ENCODE assay signal across 12 cellular contexts in the genomic region with DNA sequence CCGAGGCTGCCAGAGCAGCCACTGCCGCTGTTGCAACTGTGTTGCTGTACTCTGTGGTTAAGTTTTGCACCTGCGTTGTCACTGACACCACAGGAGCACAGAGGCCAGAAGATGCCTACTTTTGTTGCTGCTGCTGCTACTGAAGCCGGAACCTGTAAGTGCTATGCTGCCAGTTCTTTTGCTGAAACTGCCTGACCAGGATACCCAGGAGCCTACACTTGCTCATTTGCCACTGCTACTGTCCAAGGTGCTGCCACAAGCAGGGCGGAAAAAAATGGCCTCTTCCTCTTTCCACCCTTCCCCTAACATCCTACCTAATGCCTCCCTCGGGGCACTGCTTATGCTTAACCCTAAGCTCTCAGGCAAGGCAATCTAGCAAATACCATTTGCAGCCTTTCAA. TPM values are rescaled to one million over a fixed set of nuclear protein-coding genes. Genes with fewer than 3 reads are reported as not detected.
DNase-seq lines count a peak whose midpoint lies in the region; ATAC-seq and TF ChIP-seq lines count a peak whose summit lies in the region.
"Had no signal": no experiment of that assay in that cellular context is flagged by ENCODE, and none has a peak within 500 bp of the region (broad histone marks: within the 10 kb centered on the region; RNA-seq: fewer than 3 reads in every experiment).

No MANE protein-coding gene starts in this region.

- no peak overlapping the region for H3K4me3 ChIP-seq in hepatocyte
- H3K4me3 ChIP-seq: left ventricle myocardium inferior had no signal

- no peaks in the 10 kb centered on the region; the same call in 1 of the 2 replicates for H3K27me3 Mint-ChIP-seq in HFFc6 (ENCODE audit: insufficient read depth)
- H3K27me3 Mint-ChIP-seq in activated CD4-positive, alpha-beta memory T cell treated with anti-CD3 and anti-CD28 coated beads for 36 hours: peaks cover 4% of the 10 kb centered on the region
- H3K27me3 Mint-ChIP-seq in activated CD8-positive, alpha-beta T cell treated with anti-CD3 and anti-CD28 coated beads, Interleukin-2, amount 10 ng/mL, durations not matched to agents 7 days and 5 days (ENCODE audit: low read depth): no peaks in the 10 kb centered on the region

- WGBS in hepatocyte (ENCODE audit: low lambda C conversion rate, missing lambda C conversion rate): 54% methylated on average over 6 of the region's 6 CpGs

- H3K4me1 ChIP-seq in hepatocyte (ENCODE audit: insufficient read depth) (no peaks in the 10 kb centered on the region), foreskin keratinocyte (no peaks in the 10 kb centered on the region)
- H3K4me1 ChIP-seq: left ventricle myocardium inferior had no signal

- no peaks in the 10 kb centered on the region for H4K20me1 ChIP-seq in hepatocyte (ENCODE audit: insufficient read depth, poor library complexity, severe bottlenecking)

- no peak overlapping the region for H3K27ac Mint-ChIP-seq in HFFc6
- no peak overlapping the region for H3K27ac Mint-ChIP-seq in activated CD4-positive, alpha-beta memory T cell treated with anti-CD3 and anti-CD28 coated beads for 36 hours
- no peak overlapping the region for H3K27ac Mint-ChIP-seq in activated CD8-positive, alpha-beta T cell treated with anti-CD3 and anti-CD28 coated beads, Interleukin-2, amount 10 ng/mL, durations not matched to agents 7 days and 5 days
- H3K27ac Mint-ChIP-seq: activated naive CD4-positive, alpha-beta T cell treated with anti-CD3 and anti-CD28 coated beads, Interleukin-2, amount 50 U/mL, for 24 hours; CD4-positive, alpha-beta T cell had no signal

- peaks cover 4% of the 10 kb centered on the region; the same call in 1 of the 2 replicates for H3K9me3 Mint-ChIP-seq in HFFc6
- no peaks in the 10 kb centered on the region for H3K9me3 Mint-ChIP-seq in activated CD4-positive, alpha-beta memory T cell treated with anti-CD3 and anti-CD28 coated beads for 36 hours
- H3K9me3 Mint-ChIP-seq in activated CD8-positive, alpha-beta T cell treated with anti-CD3 and anti-CD28 coated beads, Interleukin-2, amount 10 ng/mL, durations not matched to agents 7 days and 5 days (ENCODE audit: insufficient read depth): no peaks in the 10 kb centered on the region
- H3K9me3 Mint-ChIP-seq: CD4-positive, alpha-beta T cell had no signal

- H3K27me3 ChIP-seq in hepatocyte: no peaks in the 10 kb centered on the region
- H3K27me3 ChIP-seq in foreskin keratinocyte: no peaks in the 10 kb centered on the region

- in situ Hi-C loops in ACHN (cut with HindIII; ENCODE audit: low pct_ligation_motif_present, low pct_unique_long_range_greater_than_20kb, low sequenced_read_pairs): no loop called here

- H3K4me2 ChIP-seq in hepatocyte: no peak overlapping the region

- intact Hi-C loops in activated CD4-positive, alpha-beta memory T cell treated with anti-CD3 and anti-CD28 coated beads for 36 hours (cut with micrococcal nuclease): no loop called here

- no peaks in the 10 kb centered on the region for H3K9me2 ChIP-seq in hepatocyte (replicated peaks; ENCODE audit: insufficient read depth)

- no peaks in the 10 kb centered on the region for H3K36me3 ChIP-seq in hepatocyte (replicated peaks; ENCODE audit: insufficient read depth, low read depth)
- H3K36me3 ChIP-seq: left ventricle myocardium inferior had no signal

- no peaks in the 10 kb centered on the region for H3K4me1 Mint-ChIP-seq in HFFc6 (ENCODE audit: low read depth)
- H3K4me1 Mint-ChIP-seq in activated CD4-positive, alpha-beta memory T cell treated with anti-CD3 and anti-CD28 coated beads for 36 hours (ENCODE audit: low read depth): no peaks in the 10 kb centered on the region
- H3K4me1 Mint-ChIP-seq in activated CD8-positive, alpha-beta T cell treated with anti-CD3 and anti-CD28 coated beads, Interleukin-2, amount 10 ng/mL, durations not matched to agents 7 days and 5 days (ENCODE audit: low read depth): no peaks in the 10 kb centered on the region
- H3K4me1 Mint-ChIP-seq: activated naive CD4-positive, alpha-beta T cell treated with anti-CD3 and anti-CD28 coated beads, Interleukin-2, amount 50 U/mL, for 24 hours had no signal

- H3K27ac ChIP-seq in hepatocyte (no peak overlapping the region), foreskin keratinocyte (no peak overlapping the region)
- H3K27ac ChIP-seq: left ventricle myocardium inferior had no signal

- POLR2A ChIA-PET in activated CD4-positive, alpha-beta memory T cell treated with anti-CD3 and anti-CD28 coated beads for 36 hours (lab: Charles Lee): no interaction called here
- POLR2A ChIA-PET in activated CD8-positive, alpha-beta T cell treated with anti-CD3 and anti-CD28 coated beads, Interleukin-2, amount 10 ng/mL, durations not matched to agents 7 days and 5 days (lab: Charles Lee): no interaction called here

- DNase-seq in ACHN: peak; percentile 6
- DNase-seq in HFFc6: peak; percentile 3
- peak; percentile 4 for DNase-seq in RPMI8226
- peak; percentile 34 for DNase-seq in hepatocyte (ENCODE audit: low spot score)
- no peak for DNase-seq in stimulated activated CD4-positive, alpha-beta T cell treated with anti-CD3 and anti-CD28 coated beads, Interleukin-4, amount 100 ng/mL, for 4 hours
- no peak for DNase-seq in activated CD4-positive, alpha-beta memory T cell treated with anti-CD3 and anti-CD28 coated beads for 36 hours
- no peak for DNase-seq in foreskin keratinocyte
- no peak for DNase-seq in activated CD8-positive, alpha-beta T cell treated with anti-CD3 and anti-CD28 coated beads, Interleukin-2, amount 10 ng/mL, durations not matched to agents 7 days and 5 days
- DNase-seq: CD4-positive, alpha-beta T cell; left ventricle myocardium inferior had no signal

- H3K36me3 Mint-ChIP-seq in HFFc6 (ENCODE audit: low read depth): no peaks in the 10 kb centered on the region
- no peaks in the 10 kb centered on the region for H3K36me3 Mint-ChIP-seq in activated CD4-positive, alpha-beta memory T cell treated with anti-CD3 and anti-CD28 coated beads for 36 hours
- no peaks in the 10 kb centered on the region for H3K36me3 Mint-ChIP-seq in activated CD8-positive, alpha-beta T cell treated with anti-CD3 and anti-CD28 coated beads, Interleukin-2, amount 10 ng/mL, durations not matched to agents 7 days and 5 days (ENCODE audit: low read depth)
- H3K36me3 Mint-ChIP-seq: activated naive CD4-positive, alpha-beta T cell treated with anti-CD3 and anti-CD28 coated beads, Interleukin-2, amount 50 U/mL, for 24 hours had no signal

- CTCF ChIA-PET in activated CD4-positive, alpha-beta memory T cell treated with anti-CD3 and anti-CD28 coated beads for 36 hours (lab: Charles Lee): no interaction called here
- CTCF ChIA-PET in activated CD8-positive, alpha-beta T cell treated with anti-CD3 and anti-CD28 coated beads, Interleukin-2, amount 10 ng/mL, durations not matched to agents 7 days and 5 days (lab: Charles Lee): no interaction called here

- no peak overlapping the region for H3K4me3 Mint-ChIP-seq in HFFc6
- no peak overlapping the region for H3K4me3 Mint-ChIP-seq in activated CD4-positive, alpha-beta memory T cell treated with anti-CD3 and anti-CD28 coated beads for 36 hours
- H3K4me3 Mint-ChIP-seq in activated CD8-positive, alpha-beta T cell treated with anti-CD3 and anti-CD28 coated beads, Interleukin-2, amount 10 ng/mL, durations not matched to agents 7 days and 5 days: no peak overlapping the region
- H3K4me3 Mint-ChIP-seq: activated naive CD4-positive, alpha-beta T cell treated with anti-CD3 and anti-CD28 coated beads, Interleukin-2, amount 50 U/mL, for 24 hours; CD4-positive, alpha-beta T cell had no signal

- no peaks in the 10 kb centered on the region for H3K79me2 ChIP-seq in hepatocyte

- H3K9me3 ChIP-seq in hepatocyte (ENCODE audit: low read depth): no peaks in the 10 kb centered on the region
- H3K9me3 ChIP-seq: left ventricle myocardium inferior had no signal

- no peak overlapping the region for H2AFZ ChIP-seq in hepatocyte

- ATAC-seq in foreskin keratinocyte: no peak
- no peak for ATAC-seq in activated CD8-positive, alpha-beta T cell treated with anti-CD3 and anti-CD28 coated beads, Interleukin-2, amount 10 ng/mL, durations not matched to agents 7 days and 5 days
- ATAC-seq: Panc1 had no signal

- TF ChIP-seq CTCF in HFFc6 (IDR thresholded peaks at IDR 0.05): no peak
- no peak for TF ChIP-seq CTCF in hepatocyte (IDR thresholded peaks at IDR 0.05; ENCODE audit: poor library complexity)
- no peak for TF ChIP-seq CTCF in foreskin keratinocyte (conservative IDR thresholded peaks at IDR 0.05)

RNA-seq across cellular contexts. Expression of a gene that starts 29.0 kb away (rescaled TPM):
- total RNA-seq in HFFc6 (2021; fragmentation: NEBNext Ultra II Directional; extraction: Animal tissue kit (Norgen Biotek cat#: 25700)): 1 to 10 TPM; 5.6 to 9.6 (median 6.9) TPM
- 10.3 and 12.3 TPM in 2 replicates for total RNA-seq in hepatocyte
- 2.6 and 5.0 TPM in 2 replicates for polyA plus RNA-seq in hepatocyte
- total RNA-seq in activated CD4-positive, alpha-beta memory T cell treated with anti-CD3 and anti-CD28 coated beads for 36 hours: under 1 TPM; 0.26 to 0.29 TPM
- 0.03 and 0.07 TPM in 2 replicates for total RNA-seq in foreskin keratinocyte
- polyA plus RNA-seq in foreskin keratinocyte: 0.01 and 0.03 TPM in 2 replicates
- under 1 TPM; 0.34 to 0.57 TPM for total RNA-seq in activated CD8-positive, alpha-beta T cell treated with anti-CD3 and anti-CD28 coated beads, Interleukin-2, amount 10 ng/mL, durations not matched to agents 7 days and 5 days

Comparison
In these comparisons a context has a peak if more than half of its experiments do, and no peak if none do; other contexts are left out.
1. DNase-seq: peak in ACHN (single experiment), HFFc6 (single experiment), RPMI8226 (single experiment) and hepatocyte (single experiment); none in stimulated activated CD4-positive, alpha-beta T cell treated with anti-CD3 and anti-CD28 coated beads, Interleukin-4, amount 100 ng/mL, for 4 hours (0 of 2), activated CD4-positive, alpha-beta memory T cell treated with anti-CD3 and anti-CD28 coated beads for 36 hours (single experiment), foreskin keratinocyte (0 of 2) and activated CD8-positive, alpha-beta T cell treated with anti-CD3 and anti-CD28 coated beads, Interleukin-2, amount 10 ng/mL, durations not matched to agents 7 days and 5 days (single experiment).